In genomic region chr11:67364783-67365525, GRCh38 we compare ENCODE assay signal across 21 cellular contexts. TPM values are rescaled to one million over a fixed set of nuclear protein-coding genes. Genes with fewer than 3 reads are reported as not detected.
DNase-seq lines count a peak whose midpoint lies in the region; ATAC-seq, FAIRE-seq and TF ChIP-seq lines count a peak whose summit lies in the region.
"Had no signal": no experiment of that assay in that cellular context is flagged by ENCODE, and none has a peak within 500 bp of the region (broad histone marks: within the 10 kb centered on the region; RNA-seq: fewer than 3 reads in every experiment).

No MANE protein-coding gene starts in this region.

- H2BK120ac ChIP-seq in neuronal stem cell (ENCODE audit: low read depth, low read length) = no peak overlapping the region

- CTCF ChIA-PET in CD4-positive, alpha-beta memory T cell (lab: Charles Lee; ENCODE audit: partially characterized antibody) = interaction anchor here (0.8 to 18.4 kb wide), 3 partner anchors 9 to 36 kb away, joined by 3 to 1065 read pairs (median 4); partner anchors contain the start of genes CLCF1, PPP1CA and RAD9A
- CTCF ChIA-PET in HEK293 (lab: Yijun Ruan, JAX) = interaction anchor here (0.7 to 30.4 kb wide), 3 partner anchors 10 to 17 kb away, joined by 3 to 898 read pairs (median 15); partner anchors contain the start of genes CLCF1 and RAD9A

- no peak for TF ChIP-seq POLR2A in GM12891 (IDR thresholded peaks at IDR 0.05; ENCODE audit: low read depth, low read length)

- no peak for DNase-seq in CD4-positive, alpha-beta memory T cell
- no peak for DNase-seq in effector memory CD8-positive, alpha-beta T cell
- DNase-seq in neuronal stem cell (ENCODE audit: low spot score) = no peak
- DNase-seq in colonic mucosa = no peak
- DNase-seq in GF-D8 (lab: John Stamatoyannopoulos, UW) = no peak
- DNase-seq in GM12891 (ENCODE audit: insufficient read length, low spot score) = no peak
- no peak for DNase-seq in NCI-H187 (lab: John Stamatoyannopoulos, UW)
- DNase-seq: activated naive CD4-positive, alpha-beta T cell; HFFc6; NCI-H1930; SIG-M5; stimulated activated CD4-positive, alpha-beta T cell treated with anti-CD3 and anti-CD28 coated beads, Interleukin-2, amount 100 ng/mL, for 48 hours; T-helper 2 cell had no signal

- H3K4ac ChIP-seq in neuronal stem cell (ENCODE audit: low read length) = no peak overlapping the region

- H3K18ac ChIP-seq in neuronal stem cell (ENCODE audit: low read length) = peak overlapping the region; percentile 27

- TF ChIP-seq CTCF in HEK293 (tag by site-specific recombination; IDR thresholded peaks at IDR 0.05) (no peak), colonic mucosa (IDR thresholded peaks at IDR 0.05) (no peak)

- H4K91ac ChIP-seq in neuronal stem cell (ENCODE audit: low read depth, low read length, poor library complexity) = no peak overlapping the region

- H2AK5ac ChIP-seq in neuronal stem cell (ENCODE audit: low read depth, low read length) = no peak overlapping the region

- H3K79me1 ChIP-seq in neuronal stem cell (ENCODE audit: low read depth, low read length) = peaks cover under 1% of the 10 kb centered on the region

- no peak overlapping the region for H3K14ac ChIP-seq in neuronal stem cell (ENCODE audit: low read length)

- peak overlapping the region; percentile 8 for H2BK15ac ChIP-seq in neuronal stem cell (ENCODE audit: low read length)

- no peaks in the 10 kb centered on the region for H3K36me3 ChIP-seq in CD4-positive, alpha-beta memory T cell (ENCODE audit: insufficient read depth, low read length)
- H3K36me3 ChIP-seq in HEK293 (ENCODE audit: control insufficient read depth in 2 of 2, insufficient read depth in 1 of 2, low read length in 2 of 2) (no peaks in the 10 kb centered on the region), neuronal stem cell (replicated peaks in 1 of 2; ENCODE audit: control insufficient read depth in 2 of 2, insufficient read depth in 2 of 2, low read length in 2 of 2) (peaks cover 2 to 17% of the 10 kb centered on the region in 2 donors), colonic mucosa (no peaks in the 10 kb centered on the region)

- H3K27me3 ChIP-seq in CD4-positive, alpha-beta memory T cell (ENCODE audit: insufficient read depth, low read length) = no peaks in the 10 kb centered on the region
- H3K27me3 ChIP-seq in neuronal stem cell (ENCODE audit: control insufficient read depth in 3 of 3, insufficient read depth in 3 of 3, low read depth in 1 of 3, low read length in 3 of 3) = peaks cover 0 to 2% (median 0%) of the 10 kb centered on the region in 3 experiments
- H3K27me3 ChIP-seq in colonic mucosa = no peaks in the 10 kb centered on the region
- H3K27me3 ChIP-seq: ascending aorta had no signal

- H3K23ac ChIP-seq in neuronal stem cell (ENCODE audit: low read depth, low read length, poor library complexity) = peak overlapping the region; percentile 59

- no peak overlapping the region for H2BK5ac ChIP-seq in neuronal stem cell (ENCODE audit: low read length)

- H3K9me3 ChIP-seq in CD4-positive, alpha-beta memory T cell (ENCODE audit: control insufficient read depth in 1 of 2, low read length in 2 of 2) = no peaks in the 10 kb centered on the region
- H3K9me3 ChIP-seq in HEK293 (ENCODE audit: control insufficient read depth, insufficient read depth, low read depth, low read length) (no peaks in the 10 kb centered on the region), neuronal stem cell (replicated peaks in 1 of 2; ENCODE audit: control insufficient read depth in 2 of 2, insufficient read depth in 1 of 2, low read depth in 1 of 2, low read length in 2 of 2) (no peaks in the 10 kb centered on the region), colonic mucosa (no peaks in the 10 kb centered on the region)
- H3K9me3 ChIP-seq: ascending aorta, thoracic aorta had no signal

- peak; percentile 43 for ATAC-seq in effector memory CD8-positive, alpha-beta T cell (replicated peaks)
- ATAC-seq: left lobe of liver had no signal

- no CpG with 5 or more reads among the region's 20 CpGs for WGBS in neuronal stem cell (ENCODE audit: extremely low coverage in 2 of 2, insufficient read length in 2 of 2, insufficient replicate concordance in 1 of 2), 2 donors

- peak overlapping the region; percentile 60 to 95 (median 81) for H3K27ac Mint-ChIP-seq in CD4-positive, alpha-beta memory T cell
- H3K27ac Mint-ChIP-seq in effector memory CD8-positive, alpha-beta T cell = peak overlapping the region; percentile 78 to 84

- intact Hi-C loops in CD4-positive, alpha-beta memory T cell (cut with micrococcal nuclease) = no loop called here
- intact Hi-C loops in colonic mucosa (cut with DNase I) = no loop called here

- H3K4me3 ChIP-seq in CD4-positive, alpha-beta memory T cell (ENCODE audit: low read length in 2 of 2) = no peak overlapping the region
- H3K4me3 ChIP-seq in HEK293 (ENCODE audit: low read depth, low read length) (no peak overlapping the region), neuronal stem cell (ENCODE audit: low read length in 2 of 2) (no peak overlapping the region), colonic mucosa (no peak overlapping the region)
- H3K4me3 ChIP-seq: ascending aorta, thoracic aorta had no signal

- H3K9ac ChIP-seq in neuronal stem cell (ENCODE audit: low read depth, low read length, poor library complexity) = no peak overlapping the region
- H3K9ac ChIP-seq in colonic mucosa (ENCODE audit: low read depth in 2 of 2, low read length in 2 of 2) = no peak overlapping the region

- H3K27me3 Mint-ChIP-seq in CD4-positive, alpha-beta memory T cell = no peaks in the 10 kb centered on the region
- no peaks in the 10 kb centered on the region for H3K27me3 Mint-ChIP-seq in effector memory CD8-positive, alpha-beta T cell

- no peak overlapping the region for H2AFZ ChIP-seq in neuronal stem cell (ENCODE audit: low read length)

- no peak overlapping the region for H2BK12ac ChIP-seq in neuronal stem cell (ENCODE audit: low read length)

- POLR2A ChIA-PET in CD4-positive, alpha-beta memory T cell (lab: Charles Lee; ENCODE audit: partially characterized antibody) = interaction anchor here (0.6 to 4.1 kb wide), 7 partner anchors 7 to 48 kb away, joined by 3 to 45 read pairs (median 4); partner anchors contain the start of genes CLCF1 and POLD4
- POLR2A ChIA-PET in HEK293 (lab: Yijun Ruan, JAX) = interaction anchor here (1.5 to 2.0 kb wide), 2 partner anchors 11 to 17 kb away, joined by 3 to 4 read pairs; no protein-coding TSS in a partner anchor

- peak overlapping the region in 7 of 8 donors; percentile 40 to 82 (median 66) for H3K4me3 Mint-ChIP-seq in CD4-positive, alpha-beta memory T cell
- peak overlapping the region; percentile 63 to 75 for H3K4me3 Mint-ChIP-seq in effector memory CD8-positive, alpha-beta T cell
- H3K4me3 Mint-ChIP-seq: HFFc6 had no signal

- no peaks in the 10 kb centered on the region for H3K9me3 Mint-ChIP-seq in CD4-positive, alpha-beta memory T cell
- H3K9me3 Mint-ChIP-seq in effector memory CD8-positive, alpha-beta T cell = no peaks in the 10 kb centered on the region
- H3K9me3 Mint-ChIP-seq: HFFc6 had no signal

- peaks cover 49% of the 10 kb centered on the region for H3K4me1 ChIP-seq in CD4-positive, alpha-beta memory T cell (ENCODE audit: insufficient read depth, low read length)
- H3K4me1 ChIP-seq in HEK293 (ENCODE audit: control insufficient read depth, insufficient read depth, low read length) (no peaks in the 10 kb centered on the region), neuronal stem cell (ENCODE audit: control insufficient read depth in 2 of 2, insufficient read depth in 1 of 2, low read depth in 1 of 2, low read length in 2 of 2) (peaks cover 0 to 1% of the 10 kb centered on the region in 2 donors), colonic mucosa (peaks cover 12% of the 10 kb centered on the region)

- peaks cover 4 to 11% of the 10 kb centered on the region in 2 donors for H3K36me3 Mint-ChIP-seq in CD4-positive, alpha-beta memory T cell
- H3K36me3 Mint-ChIP-seq in effector memory CD8-positive, alpha-beta T cell (ENCODE audit: insufficient read depth) = peaks cover 32% of the 10 kb centered on the region

- no peak overlapping the region for H4K8ac ChIP-seq in neuronal stem cell (ENCODE audit: low read depth, low read length)

- no peak overlapping the region for H3K4me2 ChIP-seq in neuronal stem cell (ENCODE audit: insufficient read depth, low read length, poor library complexity, severe bottlenecking)

- peaks cover 51 to 79% (median 65%) of the 10 kb centered on the region in 4 donors for H3K4me1 Mint-ChIP-seq in CD4-positive, alpha-beta memory T cell
- H3K4me1 Mint-ChIP-seq in effector memory CD8-positive, alpha-beta T cell (ENCODE audit: low read depth in 2 of 2) = peaks cover 71 to 79% of the 10 kb centered on the region in 2 donors

- no peak overlapping the region for H3K27ac ChIP-seq in CD4-positive, alpha-beta memory T cell (ENCODE audit: low read depth, low read length)
- no peak overlapping the region for H3K27ac ChIP-seq in HEK293 (ENCODE audit: extremely low read depth, low read depth, low read length)
- no peak overlapping the region for H3K27ac ChIP-seq in neuronal stem cell (replicated peaks; ENCODE audit: low read length)
- H3K27ac ChIP-seq in colonic mucosa = no peak overlapping the region
- H3K27ac ChIP-seq: ascending aorta, thoracic aorta had no signal

- FAIRE-seq in GM12891 (lab: Jason Lieb, UNC) = no peak

RNA-seq across cellular contexts. Expression of gene CLCF1, which starts 8.4 kb away (rescaled TPM):
- total RNA-seq in CD4-positive, alpha-beta memory T cell = 1 to 10 TPM; 5.4 to 6.4 TPM
- polyA plus RNA-seq in CD4-positive, alpha-beta memory T cell = 1 to 10 TPM in 1 of 2 donors, under 1 TPM in 1; 0.45 to 4.4 TPM
- polyA plus RNA-seq in neuronal stem cell (2013, experiment 1 of 2) = 3.4 TPM
- 3.3 TPM for polyA plus RNA-seq in neuronal stem cell (2013, experiment 2 of 2)
- total RNA-seq in colonic mucosa = 1 to 10 TPM; 1.7 to 4.0 TPM
- 0.85 TPM for polyA plus RNA-seq in GM12891 (2012; ENCODE audit: low read depth, missing spikeins)

RNA-seq across cellular contexts. Expression of gene POLD4, which starts 11.6 kb away (rescaled TPM):
- 10 to 100 TPM; 87.9 to 91.3 TPM for total RNA-seq in CD4-positive, alpha-beta memory T cell
- polyA plus RNA-seq in CD4-positive, alpha-beta memory T cell = 10 to 100 TPM; 93.6 to 96.2 TPM
- polyA plus RNA-seq in neuronal stem cell (2013, experiment 1 of 2) = 11.9 TPM
- 10.9 TPM for polyA plus RNA-seq in neuronal stem cell (2013, experiment 2 of 2)
- 100 to 1,000 TPM; 186 to 203 TPM for total RNA-seq in colonic mucosa
- 161 TPM for polyA plus RNA-seq in GM12891 (2012; ENCODE audit: low read depth, missing spikeins)

RNA-seq across cellular contexts. Expression of gene RAD9A, which starts 26.8 kb away (rescaled TPM):
- 10 to 100 TPM; 51.8 to 55.9 TPM for total RNA-seq in CD4-positive, alpha-beta memory T cell
- polyA plus RNA-seq in CD4-positive, alpha-beta memory T cell = 1 to 10 TPM; 6.7 to 8.3 TPM
- 29.1 TPM for polyA plus RNA-seq in neuronal stem cell (2013, experiment 1 of 2)
- polyA plus RNA-seq in neuronal stem cell (2013, experiment 2 of 2) = 29.1 TPM
- total RNA-seq in colonic mucosa = 10 to 100 TPM; 21.8 to 35.1 TPM
- 17.9 TPM for polyA plus RNA-seq in GM12891 (2012; ENCODE audit: low read depth, missing spikeins)

RNA-seq across cellular contexts. Expression of gene PPP1CA, which starts 36.7 kb away (rescaled TPM):
- total RNA-seq in CD4-positive, alpha-beta memory T cell = 100 to 1,000 TPM; 159 to 161 TPM
- 100 to 1,000 TPM; 474 to 774 TPM for polyA plus RNA-seq in CD4-positive, alpha-beta memory T cell
- 114 TPM for polyA plus RNA-seq in neuronal stem cell (2013, experiment 1 of 2)
- 112 TPM for polyA plus RNA-seq in neuronal stem cell (2013, experiment 2 of 2)
- total RNA-seq in colonic mucosa = 100 to 1,000 TPM; 242 to 280 TPM
- polyA plus RNA-seq in GM12891 (2012; ENCODE audit: low read depth, missing spikeins) = 202 TPM

RNA-seq across cellular contexts. Expression of gene TBC1D10C, which starts 38.9 kb away (rescaled TPM):
- 100 to 1,000 TPM; 371 to 382 TPM for total RNA-seq in CD4-positive, alpha-beta memory T cell
- polyA plus RNA-seq in CD4-positive, alpha-beta memory T cell = 100 to 1,000 TPM; 316 to 331 TPM
- polyA plus RNA-seq in neuronal stem cell (2013, experiment 1 of 2) = 0.36 TPM
- polyA plus RNA-seq in neuronal stem cell (2013, experiment 2 of 2) = 0.53 TPM
- total RNA-seq in colonic mucosa = 1 to 10 TPM; 3.9 to 5.2 TPM
- 37.0 TPM for polyA plus RNA-seq in GM12891 (2012; ENCODE audit: low read depth, missing spikeins)
- total RNA-seq: cerebellum, fibroblast of villous mesenchyme, HFFc6, MCF 10A, NCI-H460 had no signal
